ENCODE assay signal across 18 cellular contexts in genomic region chr6:30940361-30941001, GRCh38. TPM values are rescaled to one million over a fixed set of nuclear protein-coding genes. Genes with fewer than 3 reads are reported as not detected.
A peak's percentile ranks its signal among the peaks of the same experiment; 100 is the strongest.
DNase-seq lines count a peak whose midpoint lies in the region; ATAC-seq, FAIRE-seq and TF ChIP-seq lines count a peak whose summit lies in the region.
"Had no signal": no experiment of that assay in that cellular context is flagged by ENCODE, and none has a peak within 500 bp of the region (broad histone marks: within the 10 kb centered on the region; RNA-seq: fewer than 3 reads in every experiment).

TSS of gene MUCL3 (plus strand) at chr6:30940973. CDS start at chr6:30941000, 27 bp downstream.

- TF ChIP-seq POLR2A in HepG2 (IDR thresholded peaks at IDR 0.05; ENCODE audit: insufficient read depth in 1 of 2, low read depth in 2 of 2, low read length in 2 of 2), result no peak

- DNase-seq in H7, result peak; percentile 30
- DNase-seq in RPMI8226, result peak; percentile 41
- no peak for DNase-seq in HepG2 (ENCODE audit: low spot score)
- no peak for DNase-seq in progenitor cell of endocrine pancreas (ENCODE audit: low spot score, unreplicated experiment)
- DNase-seq in SKM-1 (lab: John Stamatoyannopoulos, UW; ENCODE audit: unreplicated experiment), result no peak
- DNase-seq in osteoblast (ENCODE audit: insufficient read length, low spot score, missing footprints), result no peak
- no peak for DNase-seq in NCI-H1048 (lab: John Stamatoyannopoulos, UW)
- DNase-seq in NCI-H82 treated with DMSO at 0.1 percent for 48 hours (lab: John Stamatoyannopoulos, UW; ENCODE audit: unreplicated experiment), result no peak
- DNase-seq: BE2C; CD4-positive, alpha-beta memory T cell; GF-D8; GOT3; Kasumi-1; NCI-H1417; NCI-H1930; NCI-H510A treated with DMSO at 0.1 percent for 48 hours had no signal

- no peak for TF ChIP-seq EP300 in HepG2 (IDR thresholded peaks at IDR 0.05; ENCODE audit: low read depth in 2 of 2, low read length in 2 of 2)
- TF ChIP-seq EP300 in HepG2 (CRISPR knock-in tag; IDR thresholded peaks at IDR 0.05; ENCODE audit: borderline replicate concordance), result no peak

- BruUV-seq in HepG2 (replicated peaks; lab: Mats Ljungman, UMichigan), result no TSS peak

- H3K27me3 ChIP-seq in H7 (ENCODE audit: control insufficient read depth, insufficient read depth, low read length) (no peaks in the 10 kb centered on the region; the same call in 1 of the 2 replicates), HepG2 (ENCODE audit: control insufficient read depth in 1 of 2, insufficient read depth in 2 of 2, low read length in 2 of 2) (peaks cover 2 to 35% of the 10 kb centered on the region in 2 experiments; a peak in 4 of 5 replicates), osteoblast (ENCODE audit: insufficient read depth, low read length) (peaks cover 21% of the 10 kb centered on the region)
- H3K27me3 ChIP-seq: SJSA1 had no signal

- H3K4me3 ChIP-seq in H7 (ENCODE audit: insufficient read depth, low read depth, low read length) (no peak within 1 kb of the TSS), HepG2 (replicated peaks in 1 of 3; ENCODE audit: insufficient read depth in 1 of 3, low read depth in 2 of 3, low read length in 3 of 3) (no peak within 1 kb of the TSS), osteoblast (ENCODE audit: insufficient read depth, low read length) (no peak within 1 kb of the TSS)
- H3K4me3 ChIP-seq: SJSA1 had no signal

- no peaks in the 10 kb centered on the region for H3K79me2 ChIP-seq in HepG2 (ENCODE audit: insufficient read depth, low read length)
- no peaks in the 10 kb centered on the region for H3K79me2 ChIP-seq in osteoblast (ENCODE audit: insufficient read depth, low read length)

- H4K20me1 ChIP-seq in HepG2 (ENCODE audit: insufficient read depth, low read length), result no peaks in the 10 kb centered on the region
- no peaks in the 10 kb centered on the region for H4K20me1 ChIP-seq in osteoblast (ENCODE audit: insufficient read depth, low read length)

- no peak for TF ChIP-seq CTCF in HepG2 (CRISPR knock-in tag; IDR thresholded peaks at IDR 0.05)
- no peak for TF ChIP-seq CTCF in progenitor cell of endocrine pancreas (IDR thresholded peaks at IDR 0.05; ENCODE audit: unreplicated experiment)
- TF ChIP-seq CTCF in osteoblast (IDR thresholded peaks at IDR 0.05; ENCODE audit: extremely low read depth, low read depth, low read length), result no peak

- peaks cover 18% of the 10 kb centered on the region for H3K27me3 Mint-ChIP-seq in progenitor cell of endocrine pancreas

- 9% methylated on average over 17 of the region's 17 CpGs for WGBS in HepG2 (ENCODE audit: low lambda C conversion rate)

- no peak for ATAC-seq in HepG2

- TF ChIP-seq RAD21 in HepG2 (CRISPR knock-in tag; IDR thresholded peaks at IDR 0.05), result no peak

- CTCF ChIA-PET in HepG2 (lab: Yijun Ruan, JAX; ENCODE audit: low intra/inter-chr PET ratio, low total read pairs), result no interaction called here

- H3K36me3 ChIP-seq in H7 (replicated peaks; ENCODE audit: control insufficient read depth, insufficient read depth, low read length), result no peaks in the 10 kb centered on the region
- no peaks in the 10 kb centered on the region for H3K36me3 ChIP-seq in HepG2 (replicated peaks in 1 of 2; ENCODE audit: control insufficient read depth in 1 of 2, insufficient read depth in 2 of 2, low read length in 2 of 2)
- H3K36me3 ChIP-seq in osteoblast (ENCODE audit: insufficient read depth, low read length), result no peaks in the 10 kb centered on the region
- H3K36me3 ChIP-seq: BE2C, SJSA1 had no signal

- H3K4me1 Mint-ChIP-seq in progenitor cell of endocrine pancreas (ENCODE audit: low read depth), result peaks cover 9% of the 10 kb centered on the region

- H3K9me3 ChIP-seq in HepG2 (ENCODE audit: low read length) (no peaks in the 10 kb centered on the region), osteoblast (ENCODE audit: low read depth, low read length) (no peaks in the 10 kb centered on the region)
- H3K9me3 ChIP-seq: BE2C, SJSA1 had no signal

- H3K4me2 ChIP-seq in HepG2 (ENCODE audit: low read depth, low read length), result no peak within 1 kb of the TSS
- no peak within 1 kb of the TSS for H3K4me2 ChIP-seq in osteoblast (ENCODE audit: insufficient read depth, low read length)

- H2AFZ ChIP-seq in HepG2 (ENCODE audit: low read length), result no peak within 1 kb of the TSS
- H2AFZ ChIP-seq in osteoblast (ENCODE audit: low read length), result no peak within 1 kb of the TSS

- no peaks in the 10 kb centered on the region for H3K36me3 Mint-ChIP-seq in progenitor cell of endocrine pancreas (ENCODE audit: insufficient read depth)
- H3K36me3 Mint-ChIP-seq: CD4-positive, alpha-beta memory T cell had no signal

- H3K4me3 Mint-ChIP-seq in progenitor cell of endocrine pancreas (ENCODE audit: low read depth), result no peak within 1 kb of the TSS

- POLR2A ChIA-PET in HepG2 (lab: Yijun Ruan, JAX), result no interaction called here

- H3K4me1 ChIP-seq in HepG2 (ENCODE audit: insufficient read depth, low read length) (peaks cover 18% of the 10 kb centered on the region), osteoblast (ENCODE audit: insufficient read depth, low read length) (peaks cover 8% of the 10 kb centered on the region)
- H3K4me1 ChIP-seq: BE2C had no signal

- H3K27ac ChIP-seq in HepG2 (ENCODE audit: extremely low read length, insufficient read depth, low read length), result no peak within 1 kb of the TSS
- H3K27ac ChIP-seq in osteoblast (ENCODE audit: low read depth, low read length), result no peak within 1 kb of the TSS
- H3K27ac ChIP-seq: SJSA1 had no signal

- in situ Hi-C loops in HepG2 (cut with HindIII; ENCODE audit: extremely low pct_ligation_motif_present, low pct_unique_long_range_greater_than_20kb), result no loop called here

- H3K9ac ChIP-seq in HepG2 (ENCODE audit: insufficient read depth, low read depth, low read length), result no peak within 1 kb of the TSS

- intact Hi-C loops in HepG2 (cut with micrococcal nuclease; ENCODE audit: unreplicated experiment), result no loop called here

- H3K27ac Mint-ChIP-seq in progenitor cell of endocrine pancreas, result peak within 1 kb of the TSS; percentile 34
- H3K27ac Mint-ChIP-seq: CD4-positive, alpha-beta memory T cell had no signal

- no peak for FAIRE-seq in HepG2 (lab: Jason Lieb, UNC)

- no peaks in the 10 kb centered on the region for H3K9me3 Mint-ChIP-seq in progenitor cell of endocrine pancreas (ENCODE audit: low read depth)
- H3K9me3 Mint-ChIP-seq: CD4-positive, alpha-beta memory T cell had no signal

TF ChIP-seq in HepG2, 621 proteins besides CTCF, POLR2A, EP300 and RAD21 (continues in another document):
- TF ChIP-seq NCOA2 (CRISPR knock-in tag; IDR thresholded peaks at IDR 0.05), result no peak
- no peak for TF ChIP-seq FOSL2 (CRISPR knock-in tag; IDR thresholded peaks at IDR 0.05)
- TF ChIP-seq SPEN (CRISPR knock-in tag; IDR thresholded peaks at IDR 0.05; ENCODE audit: low read depth), result no peak
- peak; percentile 30; the same call in 1 of the 2 replicates for TF ChIP-seq RXRA (CRISPR knock-in tag; IDR thresholded peaks at IDR 0.05)
- TF ChIP-seq MTF2 (CRISPR knock-in tag; IDR thresholded peaks at IDR 0.05; ENCODE audit: borderline replicate concordance), result no peak
- no peak for TF ChIP-seq HOXA9 (CRISPR knock-in tag; IDR thresholded peaks at IDR 0.05; ENCODE audit: borderline replicate concordance)
- TF ChIP-seq FUBP1 (CRISPR knock-in tag; IDR thresholded peaks at IDR 0.05; ENCODE audit: borderline replicate concordance), result no peak

RNA-seq across cellular contexts. Expression of gene MUCL3, which starts in this region (rescaled TPM):
- not detected in 2 replicates for total RNA-seq in H7 (2014; rRNA removed; shearing (Covaris generic))
- total RNA-seq in HepG2 (2016; rRNA removed; fragmentation: Illumina TruSeq; extraction: Trizol), result not detected in 2 replicates
- not detected in 2 replicates for total RNA-seq in HepG2 (2016; cell fraction: cytosol; rRNA removed; fragmentation: Illumina TruSeq; extraction: Trizol; ENCODE audit: low read depth)
- total RNA-seq in HepG2 (2016; cell fraction: insoluble cytoplasmic fraction; rRNA removed; fragmentation: Illumina TruSeq; extraction: Trizol), result not detected in 2 replicates
- total RNA-seq in HepG2 (2016; cell fraction: membrane; rRNA removed; fragmentation: Illumina TruSeq; extraction: Trizol), result not detected in 2 replicates
- not detected in 2 replicates for total RNA-seq in HepG2 (2016; cell fraction: nucleus; rRNA removed; fragmentation: Illumina TruSeq; extraction: Trizol)
- polyA plus RNA-seq in HepG2 (2011; rRNA removed), result not detected in 2 replicates
- not detected in 2 replicates for polyA plus RNA-seq in HepG2 (2011; cell fraction: cytosol; rRNA removed)
- polyA plus RNA-seq in HepG2 (2011; cell fraction: nucleus; rRNA removed), result not detected in 2 replicates
- polyA plus RNA-seq in HepG2 (2012), result not detected in 2 replicates
- not detected in 2 replicates for polyA plus RNA-seq in HepG2 (2016; cell fraction: cytosol; fragmentation: Illumina TruSeq; extraction: Trizol; ENCODE audit: low read depth)
- not detected in 2 replicates for polyA plus RNA-seq in HepG2 (2016; cell fraction: insoluble cytoplasmic fraction; fragmentation: Illumina TruSeq; extraction: Trizol; ENCODE audit: low read depth)
- polyA plus RNA-seq in HepG2 (2016; cell fraction: membrane; fragmentation: Illumina TruSeq; extraction: Trizol; ENCODE audit: low read depth), result not detected in 2 replicates
- polyA plus RNA-seq in HepG2 (2016; cell fraction: nucleus; fragmentation: Illumina TruSeq; extraction: Trizol; ENCODE audit: insufficient read depth, low read depth), result not detected in 2 replicates
- polyA minus RNA-seq in HepG2 (2011; rRNA and poly(A)+ RNA removed; ENCODE audit: low replicate concordance), result not detected in 2 replicates
- polyA minus RNA-seq in HepG2 (2011; cell fraction: cytosol; rRNA and poly(A)+ RNA removed), result not detected in 2 replicates
- not detected in 2 replicates for polyA minus RNA-seq in HepG2 (2011; cell fraction: nucleus; rRNA and poly(A)+ RNA removed)
- total RNA-seq in progenitor cell of endocrine pancreas, result 0.05 TPM in 1 of 2 replicates, not detected in the other
- not detected in 2 replicates for total RNA-seq in osteoblast
- total RNA-seq: CD4-positive, alpha-beta memory T cell; RPMI7951; SJSA1 had no signal
- polyA plus RNA-seq: CD4-positive, alpha-beta memory T cell had no signal

Comparison
In these comparisons a context has a peak if more than half of its experiments do, and no peak if none do; other contexts are left out.
1. Peak in DNase-seq in H7; RNA of the gene not detected or under 1 TPM.